In genomic region chr19:49877879-49878743, GRCh38 we compare ENCODE assay signal across 8 cellular contexts. TPM values are rescaled to one million over a fixed set of nuclear protein-coding genes. Genes with fewer than 3 reads are reported as not detected.
DNase-seq lines count a peak whose midpoint lies in the region; ATAC-seq, FAIRE-seq and TF ChIP-seq lines count a peak whose summit lies in the region.

No MANE protein-coding gene starts in this region.

- TF ChIP-seq EP300 in K562 (IDR thresholded peaks at IDR 0.05; ENCODE audit: low read length): no peak; the same call in 1 of the 2 replicates

- H3K9ac ChIP-seq in K562 (ENCODE audit: insufficient read depth in 1 of 2, low read depth in 2 of 2, low read length in 2 of 2): peak overlapping the region; percentile 98 to 99

- no peak for TF ChIP-seq POLR2A in K562 (conservative IDR thresholded peaks at IDR 0.05)

- H3K36me3 ChIP-seq in K562 (ENCODE audit: control insufficient read depth, insufficient read depth, low read length) (peaks cover 57% of the 10 kb centered on the region; the same call in 2 of the 3 replicates), iPS DF 6.9 (ENCODE audit: control insufficient read depth, insufficient read depth, low read length) (peaks cover 26% of the 10 kb centered on the region)

- H3K9me1 ChIP-seq in K562 (ENCODE audit: control insufficient read depth, insufficient read depth, low read length): no peaks in the 10 kb centered on the region

- peak overlapping the region; percentile 97 for H2AFZ ChIP-seq in K562 (ENCODE audit: low read depth, low read length)

- 17% methylated on average over 23 of the region's 41 CpGs for WGBS in K562 (ENCODE audit: insufficient coverage, low coverage, missing lambda C conversion rate)
- WGBS in iPS DF 6.9 (ENCODE audit: insufficient coverage, insufficient read length): no CpG with 5 or more reads among the region's 41 CpGs

- POLR2A ChIA-PET in K562 (lab: Yijun Ruan, JAX): interaction anchor here (0.7 to 1.0 kb wide), 2 partner anchors 9 to 322 kb away, joined by 3 read pairs; no protein-coding TSS in a partner anchor

- no peaks in the 10 kb centered on the region for H4K20me1 ChIP-seq in K562 (replicated peaks; ENCODE audit: control insufficient read depth, insufficient read depth, low read length)

- peak overlapping the region; percentile 99 for H3K27ac ChIP-seq in K562 (ENCODE audit: extremely low read depth, low read depth, low read length)
- no peak overlapping the region for H3K27ac ChIP-seq in iPS DF 6.9 (ENCODE audit: low read length)

- FAIRE-seq in K562 (lab: Jason Lieb, UNC): no peak

- H3K27me3 ChIP-seq in K562 (ENCODE audit: control insufficient read depth in 2 of 2, insufficient read depth in 2 of 2, low read length in 2 of 2): no peaks in the 10 kb centered on the region
- H3K27me3 ChIP-seq in iPS DF 6.9 (ENCODE audit: control insufficient read depth, insufficient read depth, low read length): no peaks in the 10 kb centered on the region

- H3K4me3 ChIP-seq in K562 (peak overlapping the region; percentile 84), iPS DF 6.9 (ENCODE audit: low read length) (peak overlapping the region; percentile 87), skeletal muscle cell (ENCODE audit: low read depth, low read length) (peak overlapping the region; percentile 66)

- intact Hi-C loops in K562 (cut with micrococcal nuclease): loop anchor here (1.0 to 10.0 kb wide), 2 partner anchors 9 to 163 kb away; no protein-coding TSS in a partner anchor

- DNase-seq in 8988T: peak; percentile 95
- peak; percentile 78 for DNase-seq in NCI-H187 treated with DMSO at 0.1 percent for 48 hours (lab: John Stamatoyannopoulos, UW)
- peak; percentile 99 for DNase-seq in T-helper 9 cell
- DNase-seq in K562 (ENCODE audit: extremely low read depth in 1 of 4, low spot score in 3 of 4): peak; percentile 93 to 99 (median 96)
- peak; percentile 90 for DNase-seq in iPS DF 6.9 (ENCODE audit: low read depth, low spot score)
- DNase-seq in skeletal muscle cell (ENCODE audit: low read depth): peak; percentile 95

- peak overlapping the region; percentile 99 for H3K4me2 ChIP-seq in K562 (ENCODE audit: insufficient read depth, low read length)

- H3K4me1 ChIP-seq in K562 (replicated peaks in 1 of 2; ENCODE audit: control insufficient read depth in 2 of 2, insufficient read depth in 2 of 2, low read length in 2 of 2) (peaks cover 9 to 74% of the 10 kb centered on the region in 2 experiments; a peak in 4 of 5 replicates), iPS DF 6.9 (ENCODE audit: control insufficient read depth, insufficient read depth, low read length) (peaks cover 5% of the 10 kb centered on the region)

- TF ChIP-seq RAD21 in K562 (CRISPR knock-in tag; conservative IDR thresholded peaks at IDR 0.05 in 1 of 2, IDR thresholded peaks at IDR 0.05 in 1 of 2): no peak

- in situ Hi-C loops in K562 (cut with MboI): loop anchor here (10.0 kb wide), 1 partner anchor 383 kb away; the partner anchor contains the start of gene RPS11

- TSS peak; percentile 60 for BruUV-seq in K562 (replicated peaks; lab: Mats Ljungman, UMichigan)

- peak; percentile 21 for ATAC-seq in GM18508 (IDR thresholded peaks at IDR 0.05; ENCODE audit: insufficient read depth, unreplicated experiment)
- peak; percentile 38 for ATAC-seq in HG02973 (IDR thresholded peaks at IDR 0.05; ENCODE audit: unreplicated experiment)
- peak; percentile 86 for ATAC-seq in K562

- TF ChIP-seq CTCF in K562 (IDR thresholded peaks at IDR 0.05 in 2 of 3, conservative IDR thresholded peaks at IDR 0.05 in 1 of 3; ENCODE audit: insufficient read depth in 2 of 3, low read depth in 1 of 3, low read length in 3 of 3): no peak

- CTCF ChIA-PET in K562 (lab: Yijun Ruan, JAX; ENCODE audit: low intra/inter-chr PET ratio): no interaction called here

- peaks cover 35% of the 10 kb centered on the region for H3K79me2 ChIP-seq in K562 (ENCODE audit: control insufficient read depth, insufficient read depth, low read length)

- H3K9me3 ChIP-seq in K562 (replicated peaks; ENCODE audit: control insufficient read depth, insufficient read depth, low read depth, low read length): no peaks in the 10 kb centered on the region
- no peaks in the 10 kb centered on the region for H3K9me3 ChIP-seq in iPS DF 6.9 (ENCODE audit: control insufficient read depth, insufficient read depth, low read length)

RNA-seq across cellular contexts. Expression of gene TBC1D17, which starts 0.6 kb away (rescaled TPM):
- 34.8 and 78.7 TPM in 2 replicates for total RNA-seq in K562 (2011; cell fraction: chromatin; rRNA removed; ENCODE audit: low replicate concordance)
- 40.9 and 43.4 TPM in 2 replicates for total RNA-seq in K562 (2011; cell fraction: nucleolus; rRNA removed)
- 33.2 and 34.5 TPM in 2 replicates for total RNA-seq in K562 (2011; cell fraction: nucleoplasm; rRNA removed)
- total RNA-seq in K562 (2014; rRNA removed) (3.8 and 6.8 TPM in 2 replicates), K562 (2014; rRNA removed; fragmentation: Illumina TruSeq; extraction: Trizol) (2.6 and 3.2 TPM in 2 replicates), K562 (2015; rRNA removed; fragmentation: Illumina TruSeq; extraction: Trizol) (2.4 and 3.5 TPM in 2 replicates), K562 (2021) (14.2 and 16.0 TPM in 2 replicates)
- polyA plus RNA-seq in K562 (2011; rRNA removed) (7.4 and 10.5 TPM in 2 replicates), K562 (2014; fragmentation: Illumina TruSeq; extraction: Trizol) (8.7 and 11.7 TPM in 2 replicates), K562 (2014; fragmentation: Nextera tagmentation; extraction: Ambion mirVana) (under 1 TPM; 0.42 to 0.46 TPM), K562 (2014; rRNA removed) (14.7 and 18.2 TPM in 2 replicates)
- 8.7 and 14.7 TPM in 2 replicates for polyA plus RNA-seq in K562 (2011; cell fraction: cytosol; rRNA removed)
- polyA plus RNA-seq in K562 (2011; cell fraction: nucleus; rRNA removed): 33.2 and 48.4 TPM in 2 replicates
- polyA plus RNA-seq in K562 (2012): 15.8 and 16.9 TPM in 2 replicates
- 5.7 and 7.2 TPM in 2 replicates for polyA minus RNA-seq in K562 (2011; rRNA and poly(A)+ RNA removed)
- 9.1 and 9.2 TPM in 2 replicates for polyA minus RNA-seq in K562 (2011; cell fraction: cytosol; rRNA and poly(A)+ RNA removed)
- polyA minus RNA-seq in K562 (2011; cell fraction: nucleus; rRNA and poly(A)+ RNA removed): 12.3 and 15.3 TPM in 2 replicates

RNA-seq across cellular contexts. Expression of gene AKT1S1, which starts 1.0 kb away (rescaled TPM):
- total RNA-seq in K562 (2011; cell fraction: chromatin; rRNA removed; ENCODE audit: low replicate concordance): 24.5 and 49.9 TPM in 2 replicates
- total RNA-seq in K562 (2011; cell fraction: nucleolus; rRNA removed): 34.3 and 39.9 TPM in 2 replicates
- total RNA-seq in K562 (2011; cell fraction: nucleoplasm; rRNA removed): 26.9 and 29.9 TPM in 2 replicates
- total RNA-seq in K562 (2014; rRNA removed) (25.7 and 33.8 TPM in 2 replicates), K562 (2014; rRNA removed; fragmentation: Illumina TruSeq; extraction: Trizol) (5.7 and 6.9 TPM in 2 replicates), K562 (2015; rRNA removed; fragmentation: Illumina TruSeq; extraction: Trizol) (13.5 and 14.4 TPM in 2 replicates), K562 (2021) (50.1 and 50.3 TPM in 2 replicates)
- polyA plus RNA-seq in K562 (2011; rRNA removed) (17.1 and 22.4 TPM in 2 replicates), K562 (2014; fragmentation: Illumina TruSeq; extraction: Trizol) (39.0 and 40.7 TPM in 2 replicates), K562 (2014; fragmentation: Nextera tagmentation; extraction: Ambion mirVana) (1 to 10 TPM; 1.2 TPM), K562 (2014; rRNA removed) (38.2 and 45.4 TPM in 2 replicates)
- polyA plus RNA-seq in K562 (2011; cell fraction: cytosol; rRNA removed): 34.5 and 68.9 TPM in 2 replicates
- 33.2 and 55.4 TPM in 2 replicates for polyA plus RNA-seq in K562 (2011; cell fraction: nucleus; rRNA removed)
- 31.8 and 37.6 TPM in 2 replicates for polyA plus RNA-seq in K562 (2012)
- 7.8 and 10.3 TPM in 2 replicates for polyA minus RNA-seq in K562 (2011; rRNA and poly(A)+ RNA removed)
- 17.4 and 21.4 TPM in 2 replicates for polyA minus RNA-seq in K562 (2011; cell fraction: cytosol; rRNA and poly(A)+ RNA removed)
- 18.2 and 22.4 TPM in 2 replicates for polyA minus RNA-seq in K562 (2011; cell fraction: nucleus; rRNA and poly(A)+ RNA removed)

RNA-seq across cellular contexts. Expression of gene PNKP, which starts 10.7 kb away (rescaled TPM):
- 168 and 404 TPM in 2 replicates for total RNA-seq in K562 (2011; cell fraction: chromatin; rRNA removed; ENCODE audit: low replicate concordance)
- 252 and 258 TPM in 2 replicates for total RNA-seq in K562 (2011; cell fraction: nucleolus; rRNA removed)
- total RNA-seq in K562 (2011; cell fraction: nucleoplasm; rRNA removed): 178 and 185 TPM in 2 replicates
- 56.0 and 59.3 TPM in 2 replicates for total RNA-seq in K562 (2014; rRNA removed)
- total RNA-seq in K562 (2014; rRNA removed; fragmentation: Illumina TruSeq; extraction: Trizol): 12.3 and 18.1 TPM in 2 replicates
- 25.3 and 29.4 TPM in 2 replicates for total RNA-seq in K562 (2015; rRNA removed; fragmentation: Illumina TruSeq; extraction: Trizol)
- 84.9 and 85.4 TPM in 2 replicates for total RNA-seq in K562 (2021)
- polyA plus RNA-seq in K562 (2011; rRNA removed): 13.7 and 21.3 TPM in 2 replicates
- 12.2 and 25.9 TPM in 2 replicates for polyA plus RNA-seq in K562 (2011; cell fraction: cytosol; rRNA removed)
- polyA plus RNA-seq in K562 (2011; cell fraction: nucleus; rRNA removed): 123 and 164 TPM in 2 replicates
- 56.7 and 64.2 TPM in 2 replicates for polyA plus RNA-seq in K562 (2012)
- polyA plus RNA-seq in K562 (2014; fragmentation: Illumina TruSeq; extraction: Trizol): 26.7 and 30.0 TPM in 2 replicates
- polyA plus RNA-seq in K562 (2014; fragmentation: Nextera tagmentation; extraction: Ambion mirVana): 1 to 10 TPM; 2.8 to 3.1 TPM
- 64.0 and 71.3 TPM in 2 replicates for polyA plus RNA-seq in K562 (2014; rRNA removed)
- polyA minus RNA-seq in K562 (2011; rRNA and poly(A)+ RNA removed): 6.7 and 8.2 TPM in 2 replicates
- 22.8 and 136 TPM in 2 replicates for polyA minus RNA-seq in K562 (2011; cell fraction: cytosol; rRNA and poly(A)+ RNA removed)
- 48.2 and 49.9 TPM in 2 replicates for polyA minus RNA-seq in K562 (2011; cell fraction: nucleus; rRNA and poly(A)+ RNA removed)

RNA-seq across cellular contexts. Expression of gene IL4I1, which starts 18.6 kb away (rescaled TPM):
- total RNA-seq in K562 (2011; cell fraction: chromatin; rRNA removed; ENCODE audit: low replicate concordance): 0.93 TPM in 1 of 2 replicates, not detected in the other
- total RNA-seq in K562 (2011; cell fraction: nucleolus; rRNA removed): 1.8 TPM in 2 replicates
- 0.37 and 0.46 TPM in 2 replicates for total RNA-seq in K562 (2011; cell fraction: nucleoplasm; rRNA removed)
- total RNA-seq in K562 (2014; rRNA removed) (0.90 and 0.95 TPM in 2 replicates), K562 (2014; rRNA removed; fragmentation: Illumina TruSeq; extraction: Trizol) (0.33 TPM in 1 of 2 replicates, not detected in the other), K562 (2015; rRNA removed; fragmentation: Illumina TruSeq; extraction: Trizol) (0.19 and 0.43 TPM in 2 replicates), K562 (2021) (0.55 and 0.76 TPM in 2 replicates)
- polyA plus RNA-seq in K562 (2011; rRNA removed) (0.06 and 0.31 TPM in 2 replicates), K562 (2014; fragmentation: Illumina TruSeq; extraction: Trizol) (0.15 TPM in 1 of 2 replicates, not detected in the other), K562 (2014; fragmentation: Nextera tagmentation; extraction: Ambion mirVana) (under 1 TPM in 1 of 2 experiments, not detected in 1; 0.13 TPM), K562 (2014; rRNA removed) (0.09 and 0.44 TPM in 2 replicates)
- polyA plus RNA-seq in K562 (2011; cell fraction: cytosol; rRNA removed): 0.04 and 0.36 TPM in 2 replicates
- polyA plus RNA-seq in K562 (2011; cell fraction: nucleus; rRNA removed): 0.24 and 0.27 TPM in 2 replicates
- 0.50 and 0.56 TPM in 2 replicates for polyA plus RNA-seq in K562 (2012)
- polyA minus RNA-seq in K562 (2011; rRNA and poly(A)+ RNA removed): 0.11 TPM in 1 of 2 replicates, not detected in the other
- polyA minus RNA-seq in K562 (2011; cell fraction: cytosol; rRNA and poly(A)+ RNA removed): 0.67 and 0.73 TPM in 2 replicates
- 0.67 and 0.81 TPM in 2 replicates for polyA minus RNA-seq in K562 (2011; cell fraction: nucleus; rRNA and poly(A)+ RNA removed)

RNA-seq across cellular contexts. Expression of gene PTOV1, which starts 27.2 kb away (rescaled TPM):
- total RNA-seq in K562 (2011; cell fraction: chromatin; rRNA removed; ENCODE audit: low replicate concordance): 128 and 364 TPM in 2 replicates
- 274 and 281 TPM in 2 replicates for total RNA-seq in K562 (2011; cell fraction: nucleolus; rRNA removed)
- total RNA-seq in K562 (2011; cell fraction: nucleoplasm; rRNA removed): 195 and 218 TPM in 2 replicates
- 61.3 and 79.5 TPM in 2 replicates for total RNA-seq in K562 (2014; rRNA removed)
- 14.0 and 23.3 TPM in 2 replicates for total RNA-seq in K562 (2014; rRNA removed; fragmentation: Illumina TruSeq; extraction: Trizol)
- 43.5 and 44.6 TPM in 2 replicates for total RNA-seq in K562 (2015; rRNA removed; fragmentation: Illumina TruSeq; extraction: Trizol)
- total RNA-seq in K562 (2021): 156 and 169 TPM in 2 replicates
- 33.0 and 58.6 TPM in 2 replicates for polyA plus RNA-seq in K562 (2011; rRNA removed)
- polyA plus RNA-seq in K562 (2011; cell fraction: cytosol; rRNA removed): 39.8 and 67.6 TPM in 2 replicates
- 302 and 359 TPM in 2 replicates for polyA plus RNA-seq in K562 (2011; cell fraction: nucleus; rRNA removed)
- 104 and 153 TPM in 2 replicates for polyA plus RNA-seq in K562 (2012)
- 61.7 and 81.3 TPM in 2 replicates for polyA plus RNA-seq in K562 (2014; fragmentation: Illumina TruSeq; extraction: Trizol)
- polyA plus RNA-seq in K562 (2014; fragmentation: Nextera tagmentation; extraction: Ambion mirVana): 1 to 10 TPM; 4.9 to 9.3 TPM
- polyA plus RNA-seq in K562 (2014; rRNA removed): 68.1 and 75.0 TPM in 2 replicates
- polyA minus RNA-seq in K562 (2011; rRNA and poly(A)+ RNA removed): 22.8 and 25.3 TPM in 2 replicates
- polyA minus RNA-seq in K562 (2011; cell fraction: cytosol; rRNA and poly(A)+ RNA removed): 60.9 and 84.8 TPM in 2 replicates
- polyA minus RNA-seq in K562 (2011; cell fraction: nucleus; rRNA and poly(A)+ RNA removed): 81.6 and 99.6 TPM in 2 replicates

Comparison
In these comparisons a context has a peak if more than half of its experiments do, and no peak if none do; other contexts are left out.
1. ATAC-seq: peak in every context shown above with its lines; median percentile 86 in K562; 38 in HG02973; 21 in GM18508.